ENCODE assay signal across 6 cellular contexts in the genomic region with DNA sequence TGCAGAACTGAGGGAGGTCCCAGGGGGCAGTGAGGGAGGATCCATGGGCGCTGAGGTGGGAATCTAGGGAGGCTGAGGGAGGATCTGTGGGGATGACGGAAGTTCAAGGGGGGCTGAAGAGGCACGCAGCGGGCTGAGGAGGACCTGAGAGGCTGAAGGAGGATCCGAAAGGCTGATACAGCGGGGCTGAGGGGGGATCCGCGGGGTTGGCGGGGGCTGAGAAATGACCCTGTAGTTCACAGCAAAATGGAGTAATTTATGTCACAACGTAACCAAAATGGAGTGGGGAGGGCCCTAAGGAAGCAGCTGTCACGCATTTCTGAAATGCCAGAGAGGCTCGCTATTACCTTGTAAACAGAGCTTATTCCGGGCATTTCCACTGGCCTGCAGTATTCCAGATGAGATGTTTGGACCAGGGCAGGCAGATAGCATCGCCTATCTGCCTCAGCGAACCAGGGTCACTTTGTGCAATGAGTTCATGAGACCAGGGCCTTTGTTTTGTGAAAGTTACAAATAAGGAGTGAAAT. TPM values are rescaled to one million over a fixed set of nuclear protein-coding genes. Genes with fewer than 3 reads are reported as not detected.
DNase-seq lines count a peak whose midpoint lies in the region; ATAC-seq and TF ChIP-seq lines count a peak whose summit lies in the region.

No MANE protein-coding gene starts in this region.

- peak overlapping the region; percentile 88 for H3K27ac ChIP-seq in psoas muscle

- no peaks in the 10 kb centered on the region for H3K9me3 Mint-ChIP-seq in stimulated activated naive CD8-positive, alpha-beta T cell treated with anti-CD3 and anti-CD28 coated beads, Interleukin-15, Interleukin-2, amounts not matched to agents 100 ng/mL and 50 ng/mL, for 24 hours

- H3K27me3 Mint-ChIP-seq in stimulated activated naive CD8-positive, alpha-beta T cell treated with anti-CD3 and anti-CD28 coated beads, Interleukin-15, Interleukin-2, amounts not matched to agents 100 ng/mL and 50 ng/mL, for 24 hours = no peaks in the 10 kb centered on the region

- no peaks in the 10 kb centered on the region for H3K9me3 ChIP-seq in psoas muscle

- H3K4me1 Mint-ChIP-seq in stimulated activated naive CD8-positive, alpha-beta T cell treated with anti-CD3 and anti-CD28 coated beads, Interleukin-15, Interleukin-2, amounts not matched to agents 100 ng/mL and 50 ng/mL, for 24 hours (ENCODE audit: low read depth) = peaks cover 23% of the 10 kb centered on the region

- peaks cover 9% of the 10 kb centered on the region for H3K36me3 Mint-ChIP-seq in stimulated activated naive CD8-positive, alpha-beta T cell treated with anti-CD3 and anti-CD28 coated beads, Interleukin-15, Interleukin-2, amounts not matched to agents 100 ng/mL and 50 ng/mL, for 24 hours (ENCODE audit: low read depth)

- peak overlapping the region; percentile 98 for H3K4me3 ChIP-seq in psoas muscle

- no peaks in the 10 kb centered on the region for H3K27me3 ChIP-seq in psoas muscle (ENCODE audit: insufficient read depth in 3 of 3, low read length in 2 of 3)

- WGBS in psoas muscle, 3 donors = 25 to 40% (median 30%) methylated on average over 15 of the region's 15 CpGs

- TF ChIP-seq CTCF in psoas muscle (IDR thresholded peaks at IDR 0.05) = no peak

- intact Hi-C loops in psoas muscle (cut with DNase I) = no loop called here

- no peak for DNase-seq in stimulated activated naive CD8-positive, alpha-beta T cell treated with anti-CD3 and anti-CD28 coated beads, Interleukin-15, Interleukin-2, amounts not matched to agents 100 U/mL and 50 U/mL, for 24 hours
- DNase-seq in dermis microvascular lymphatic vessel endothelial cell (ENCODE audit: low read depth in 2 of 2) = peak; percentile 67 to 80
- DNase-seq in psoas muscle = no peak
- no peak for DNase-seq in GM19240 (ENCODE audit: insufficient read length, low spot score)
- no peak for DNase-seq in NCI-H2171 treated with DMSO at 0.1 percent for 48 hours (lab: John Stamatoyannopoulos, UW)

- peaks cover 16% of the 10 kb centered on the region for H3K4me1 ChIP-seq in psoas muscle

- H3K36me3 ChIP-seq in psoas muscle (ENCODE audit: insufficient read depth in 1 of 2, low read depth in 1 of 2) = peaks cover 0 to 22% of the 10 kb centered on the region in 2 donors

- H3K27ac Mint-ChIP-seq in stimulated activated naive CD8-positive, alpha-beta T cell treated with anti-CD3 and anti-CD28 coated beads, Interleukin-15, Interleukin-2, amounts not matched to agents 100 ng/mL and 50 ng/mL, for 24 hours = peak overlapping the region; percentile 78

- ATAC-seq in stimulated activated naive CD8-positive, alpha-beta T cell treated with anti-CD3 and anti-CD28 coated beads, Interleukin-15, Interleukin-2, amounts not matched to agents 100 U/mL and 50 U/mL, for 24 hours = no peak
- ATAC-seq in psoas muscle = no peak

- H3K4me3 Mint-ChIP-seq in stimulated activated naive CD8-positive, alpha-beta T cell treated with anti-CD3 and anti-CD28 coated beads, Interleukin-15, Interleukin-2, amounts not matched to agents 100 ng/mL and 50 ng/mL, for 24 hours = peak overlapping the region; percentile 91

RNA-seq across cellular contexts. Expression of a gene that starts 0.9 kb away (rescaled TPM):
- total RNA-seq in dermis microvascular lymphatic vessel endothelial cell (35.8 and 47.0 TPM in 2 replicates), psoas muscle (10 to 100 TPM; 35.7 to 43.4 (median 39.2) TPM)
- polyA plus RNA-seq in psoas muscle = 10 to 100 TPM; 70.9 to 86.2 (median 81.8) TPM

RNA-seq across cellular contexts. Expression of a gene that starts 6.9 kb away (rescaled TPM):
- total RNA-seq in dermis microvascular lymphatic vessel endothelial cell (6.5 and 6.8 TPM in 2 replicates), psoas muscle (1 to 10 TPM; 3.6 to 6.5 (median 5.1) TPM)
- 1 to 10 TPM; 5.7 to 8.2 (median 7.8) TPM for polyA plus RNA-seq in psoas muscle

RNA-seq across cellular contexts. Expression of a gene that starts 27.5 kb away (rescaled TPM):
- 219 and 329 TPM in 2 replicates for total RNA-seq in dermis microvascular lymphatic vessel endothelial cell
- total RNA-seq in psoas muscle = 100 to 1,000 TPM; 176 to 328 (median 256) TPM
- polyA plus RNA-seq in psoas muscle = 100 to 1,000 TPM; 257 to 612 (median 345) TPM

RNA-seq across cellular contexts. Expression of a gene that starts 30.1 kb away (rescaled TPM):
- 718 and 833 TPM in 2 replicates for total RNA-seq in dermis microvascular lymphatic vessel endothelial cell
- 100 to 1,000 TPM in 1 of 4 donors, 10 to 100 TPM in 3; 90.2 to 122 (median 92.8) TPM for total RNA-seq in psoas muscle
- 100 to 1,000 TPM; 161 to 271 (median 166) TPM for polyA plus RNA-seq in psoas muscle

RNA-seq across cellular contexts. Expression of a gene that starts 39.7 kb away (rescaled TPM):
- total RNA-seq in dermis microvascular lymphatic vessel endothelial cell (8.0 and 17.1 TPM in 2 replicates), psoas muscle (under 1 TPM; 0.37 to 0.92 (median 0.52) TPM)
- polyA plus RNA-seq in psoas muscle = under 1 TPM; 0.19 to 0.40 (median 0.20) TPM

Comparison
In these comparisons a context has a peak if more than half of its experiments do, and no peak if none do; other contexts are left out.
1. DNase-seq: peak in dermis microvascular lymphatic vessel endothelial cell (2 of 2); none in stimulated activated naive CD8-positive, alpha-beta T cell treated with anti-CD3 and anti-CD28 coated beads, Interleukin-15, Interleukin-2, amounts not matched to agents 100 U/mL and 50 U/mL, for 24 hours (single experiment), psoas muscle (0 of 2), GM19240 (single experiment) and NCI-H2171 treated with DMSO at 0.1 percent for 48 hours (single experiment).